6 cellular contexts compared by ENCODE assay signal in the genomic region with DNA sequence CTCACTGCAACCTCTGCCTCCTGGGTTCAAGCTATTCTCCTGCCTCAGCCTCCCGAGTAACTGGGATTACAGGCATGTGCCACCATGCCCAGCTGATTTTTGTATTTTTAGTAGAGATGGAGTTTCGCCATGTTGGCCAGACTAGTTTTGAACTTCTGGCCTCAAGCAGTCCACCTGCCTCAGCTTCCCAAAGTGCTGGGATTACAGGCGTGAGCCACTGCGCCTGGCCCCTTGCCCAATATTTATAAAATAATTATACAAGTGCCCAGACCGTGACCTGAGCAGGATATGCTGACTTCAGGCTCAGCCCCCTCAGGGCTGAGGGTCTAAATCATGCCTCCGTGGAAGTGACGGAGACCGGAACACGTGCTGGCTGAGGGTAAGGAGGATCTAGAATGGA. TPM values are rescaled to one million over a fixed set of nuclear protein-coding genes. Genes with fewer than 3 reads are reported as not detected.
"Had no signal": no experiment of that assay in that cellular context is flagged by ENCODE, and none has a peak within 500 bp of the region (broad histone marks: within the 10 kb centered on the region; RNA-seq: fewer than 3 reads in every experiment).

No MANE protein-coding gene starts in this region.

RNA-seq across cellular contexts. Expression of a gene that starts 48.2 kb away (rescaled TPM):
- total RNA-seq: GM23338, H1, H9, HT-29, IMR-90, K562 had no signal
